9 cellular contexts compared by ENCODE assay signal in the genomic region with DNA sequence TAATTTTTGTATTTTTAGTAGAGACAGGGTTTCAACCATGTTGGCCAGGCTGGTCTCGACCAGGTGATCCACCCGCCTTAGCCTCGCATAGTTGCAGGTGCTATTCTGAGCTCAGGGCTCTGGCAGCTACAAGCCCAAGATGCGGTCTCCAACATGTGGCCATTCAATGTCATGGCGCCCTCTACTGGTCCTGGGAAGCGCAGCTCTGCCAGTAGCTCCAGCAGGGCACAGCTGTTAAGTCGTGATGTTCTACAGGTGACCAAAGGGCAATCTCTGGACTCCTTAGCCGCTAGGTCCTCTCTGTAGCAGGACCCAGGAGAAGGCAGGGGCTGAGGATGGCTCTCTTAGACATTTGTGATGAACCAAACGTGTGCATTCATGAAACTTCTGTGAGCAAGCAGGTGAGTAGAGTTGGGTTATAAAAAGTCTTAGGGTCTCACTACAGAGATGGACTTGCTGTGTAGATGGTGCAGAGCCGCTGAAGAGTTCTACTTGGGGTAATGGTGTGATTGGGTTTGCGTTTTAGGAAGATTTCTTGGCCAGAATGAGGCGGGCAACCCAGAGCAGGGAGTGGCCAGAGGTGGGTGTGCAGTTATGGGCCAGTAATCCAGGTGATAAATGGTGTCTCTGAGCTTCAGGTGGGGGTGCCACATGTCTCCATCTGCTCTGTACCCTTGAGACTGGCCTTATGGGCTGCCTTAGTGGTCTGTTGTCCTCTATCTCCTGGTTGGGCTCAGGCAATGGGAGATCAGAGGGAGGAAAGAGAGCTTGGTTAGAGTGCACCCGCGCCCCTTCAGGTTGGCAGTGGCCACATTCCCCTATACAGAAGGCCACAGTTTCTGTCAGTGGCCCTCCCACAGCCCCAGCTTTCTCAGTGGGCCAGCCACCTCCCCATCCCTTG. TPM values are rescaled to one million over a fixed set of nuclear protein-coding genes. Genes with fewer than 3 reads are reported as not detected.
A peak's percentile ranks its signal among the peaks of the same experiment; 100 is the strongest.
DNase-seq lines count a peak whose midpoint lies in the region; ATAC-seq and TF ChIP-seq lines count a peak whose summit lies in the region.
"Had no signal": no experiment of that assay in that cellular context is flagged by ENCODE, and none has a peak within 500 bp of the region (broad histone marks: within the 10 kb centered on the region; RNA-seq: fewer than 3 reads in every experiment).

No MANE protein-coding gene starts in this region.

- no peaks in the 10 kb centered on the region for H3K27me3 Mint-ChIP-seq in activated naive CD8-positive, alpha-beta T cell treated with anti-CD3 and anti-CD28 coated beads for 36 hours

- H3K36me3 Mint-ChIP-seq in activated naive CD8-positive, alpha-beta T cell treated with anti-CD3 and anti-CD28 coated beads for 36 hours, result no peaks in the 10 kb centered on the region

- H3K79me2 ChIP-seq in SK-N-SH (ENCODE audit: insufficient read depth), result no peaks in the 10 kb centered on the region

- H3K27ac ChIP-seq in SK-N-SH (ENCODE audit: low read depth in 2 of 2, low read length in 1 of 2), result no peak overlapping the region
- no peak overlapping the region for H3K27ac ChIP-seq in left ventricle myocardium inferior (replicated peaks)

- no peaks in the 10 kb centered on the region for H3K36me3 ChIP-seq in SK-N-SH (replicated peaks in 1 of 2; ENCODE audit: control insufficient read depth in 1 of 2, insufficient read depth in 2 of 2, low read length in 1 of 2)
- no peaks in the 10 kb centered on the region for H3K36me3 ChIP-seq in left ventricle myocardium inferior

- no peak for TF ChIP-seq EP300 in SK-N-SH (IDR thresholded peaks at IDR 0.05; ENCODE audit: borderline replicate concordance in 1 of 2, low read depth in 1 of 2, low read length in 1 of 2)

- no peak overlapping the region for H3K4me2 ChIP-seq in SK-N-SH

- CTCF ChIA-PET in SK-N-SH (lab: Yijun Ruan, JAX), result interaction anchor here (0.6 to 4.0 kb wide), 32 partner anchors 8 to 342 kb away, joined by 3 to 102 read pairs (median 6); a partner anchor contains a TSS

- H3K9me2 ChIP-seq in SK-N-SH, result no peaks in the 10 kb centered on the region

- H2AFZ ChIP-seq in SK-N-SH (ENCODE audit: low read depth), result no peak overlapping the region

- H3K4me3 ChIP-seq in SK-N-SH (ENCODE audit: low read depth in 2 of 2, low read length in 1 of 2) (peak overlapping the region in 1 of 2 experiments; percentile 17; a peak in 1 of 4 replicates), left ventricle myocardium inferior (no peak overlapping the region), retinal pigment epithelial cell (ENCODE audit: low read length) (no peak overlapping the region)

- under 1% methylated on average over 12 of the region's 14 CpGs for WGBS in SK-N-SH (ENCODE audit: low lambda C conversion rate)

- peaks cover 2% of the 10 kb centered on the region for H3K4me1 Mint-ChIP-seq in activated naive CD8-positive, alpha-beta T cell treated with anti-CD3 and anti-CD28 coated beads for 36 hours

- no peaks in the 10 kb centered on the region; a peak in 1 of 4 replicates for H3K4me1 ChIP-seq in SK-N-SH (ENCODE audit: control insufficient read depth in 1 of 2, insufficient read depth in 2 of 2, low read depth in 1 of 2, low read length in 1 of 2)
- no peaks in the 10 kb centered on the region for H3K4me1 ChIP-seq in left ventricle myocardium inferior

- ATAC-seq in GM21723 (IDR thresholded peaks at IDR 0.05; ENCODE audit: unreplicated experiment) (peak; percentile 89), HG02840 (IDR thresholded peaks at IDR 0.05; ENCODE audit: low FRiP score, unreplicated experiment) (no peak)

- TF ChIP-seq RAD21 in SK-N-SH (IDR thresholded peaks at IDR 0.05; ENCODE audit: low read length), result peak; percentile 82

- H4K20me1 ChIP-seq in SK-N-SH (ENCODE audit: insufficient read depth), result no peaks in the 10 kb centered on the region

- H3K9me3 ChIP-seq in SK-N-SH, result peaks cover 8% of the 10 kb centered on the region; the same call in 1 of the 2 replicates
- peaks cover 26% of the 10 kb centered on the region for H3K9me3 ChIP-seq in left ventricle myocardium inferior (replicated peaks)

- no peak overlapping the region for H3K4me3 Mint-ChIP-seq in activated naive CD8-positive, alpha-beta T cell treated with anti-CD3 and anti-CD28 coated beads for 36 hours

- H3K27ac Mint-ChIP-seq in activated naive CD8-positive, alpha-beta T cell treated with anti-CD3 and anti-CD28 coated beads for 36 hours, result no peak overlapping the region

- intact Hi-C loops in left ventricle myocardium inferior (cut with micrococcal nuclease), result no loop called here

- no peak overlapping the region for H3K9ac ChIP-seq in SK-N-SH

- peaks cover 5% of the 10 kb centered on the region; the same call in 1 of the 2 replicates for H3K27me3 ChIP-seq in SK-N-SH (ENCODE audit: insufficient read depth)
- peaks cover 30% of the 10 kb centered on the region for H3K27me3 ChIP-seq in left ventricle myocardium inferior (ENCODE audit: low read depth)

- no peaks in the 10 kb centered on the region for H3K9me3 Mint-ChIP-seq in activated naive CD8-positive, alpha-beta T cell treated with anti-CD3 and anti-CD28 coated beads for 36 hours

- DNase-seq in GDM1 (lab: John Stamatoyannopoulos, UW), result peak; percentile 71
- DNase-seq in M059J (ENCODE audit: low read depth), result peak; percentile 78
- DNase-seq in SK-N-SH, result peak; percentile 53
- peak; percentile 70 for DNase-seq in activated naive CD8-positive, alpha-beta T cell treated with anti-CD3 and anti-CD28 coated beads for 36 hours
- DNase-seq in left ventricle myocardium inferior, result peak; percentile 47
- DNase-seq in retinal pigment epithelial cell (ENCODE audit: low read depth), result no peak

- no peaks in the 10 kb centered on the region for H3F3A ChIP-seq in SK-N-SH (replicated peaks; ENCODE audit: insufficient read depth)

- POLR2A ChIA-PET in SK-N-SH (lab: Yijun Ruan, JAX), result interaction anchor here (1.1 kb wide), 1 partner anchor 177 kb away, joined by 3 read pairs; a partner anchor contains a TSS

- TF ChIP-seq CTCF in SK-N-SH (IDR thresholded peaks at IDR 0.05), result peak; percentile 88
- TF ChIP-seq CTCF in left ventricle myocardium inferior (IDR thresholded peaks at IDR 0.05; ENCODE audit: borderline replicate concordance), result peak; percentile 77
- peak; percentile 98 for TF ChIP-seq CTCF in retinal pigment epithelial cell (conservative IDR thresholded peaks at IDR 0.05; ENCODE audit: low read depth, low read length)

TF ChIP-seq in SK-N-SH, 30 proteins besides CTCF, POLR2A, EP300 and RAD21:
- TF ChIP-seq SMC3 (IDR thresholded peaks at IDR 0.05; ENCODE audit: low read depth, low read length), result peak; percentile 63
- TF ChIP-seq, protein P1, sequence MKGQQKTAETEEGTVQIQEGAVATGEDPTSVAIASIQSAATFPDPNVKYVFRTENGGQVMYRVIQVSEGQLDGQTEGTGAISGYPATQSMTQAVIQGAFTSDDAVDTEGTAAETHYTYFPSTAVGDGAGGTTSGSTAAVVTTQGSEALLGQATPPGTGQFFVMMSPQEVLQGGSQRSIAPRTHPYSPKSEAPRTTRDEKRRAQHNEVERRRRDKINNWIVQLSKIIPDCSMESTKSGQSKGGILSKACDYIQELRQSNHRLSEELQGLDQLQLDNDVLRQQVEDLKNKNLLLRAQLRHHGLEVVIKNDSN (IDR thresholded peaks at IDR 0.05; ENCODE audit: borderline replicate concordance, low read depth), result no peak

RNA-seq across cellular contexts. Expression of a gene that starts 31.0 kb away (rescaled TPM):
- 0.30 TPM in 1 of 2 replicates, not detected in the other for total RNA-seq in M059J (2014; rRNA removed; shearing (Covaris generic))
- not detected in 2 replicates for polyA plus RNA-seq in SK-N-SH (2012; rRNA removed)
- polyA plus RNA-seq in SK-N-SH (2012; cell fraction: cytosol; rRNA removed), result not detected in 2 replicates
- 0.16 and 0.31 TPM in 2 replicates for polyA plus RNA-seq in SK-N-SH (2012; cell fraction: nucleus; rRNA removed)
- not detected for total RNA-seq in activated naive CD8-positive, alpha-beta T cell treated with anti-CD3 and anti-CD28 coated beads for 36 hours
- not detected for total RNA-seq in left ventricle myocardium inferior
- total RNA-seq: mononuclear cell had no signal

RNA-seq across cellular contexts. Expression of a gene that starts 35.8 kb away (rescaled TPM):
- total RNA-seq in M059J (2014; rRNA removed; shearing (Covaris generic)), result not detected in 2 replicates
- polyA plus RNA-seq in SK-N-SH (2012; rRNA removed), result not detected in 2 replicates
- polyA plus RNA-seq in SK-N-SH (2012; cell fraction: cytosol; rRNA removed), result not detected in 2 replicates
- 0.05 TPM in 1 of 2 replicates, not detected in the other for polyA plus RNA-seq in SK-N-SH (2012; cell fraction: nucleus; rRNA removed)
- not detected for total RNA-seq in activated naive CD8-positive, alpha-beta T cell treated with anti-CD3 and anti-CD28 coated beads for 36 hours
- total RNA-seq in left ventricle myocardium inferior, result not detected
- total RNA-seq: mononuclear cell had no signal
